ENCODE assay signal across 1 cellular context in genomic region chr11:23688835-23689234, GRCh38.
TF ChIP-seq lines count a peak whose summit lies in the region.

No MANE protein-coding gene starts in this region.

TF ChIP-seq in IMR-90, 13 proteins besides CTCF, POLR2A, EP300 and RAD21 (continued from another document):
- TF ChIP-seq NFE2L2 (IDR thresholded peaks at IDR 0.05; ENCODE audit: low read depth, low read length), result no peak
- no peak for TF ChIP-seq MXI1 (IDR thresholded peaks at IDR 0.05; ENCODE audit: borderline replicate concordance, low read depth, low read length)
- no peak for TF ChIP-seq CHD1 (IDR thresholded peaks at IDR 0.05; ENCODE audit: low read depth, low read length)
